ENCODE assay signal across 20 cellular contexts in genomic region chr2:207483066-207483465, GRCh38. TPM values are rescaled to one million over a fixed set of nuclear protein-coding genes. Genes with fewer than 3 reads are reported as not detected.
DNase-seq lines count a peak whose midpoint lies in the region; ATAC-seq, FAIRE-seq and TF ChIP-seq lines count a peak whose summit lies in the region.
"Had no signal": no experiment of that assay in that cellular context is flagged by ENCODE, and none has a peak within 500 bp of the region (broad histone marks: within the 10 kb centered on the region; RNA-seq: fewer than 3 reads in every experiment).

No MANE protein-coding gene starts in this region.

- no peak overlapping the region for H3K4me3 Mint-ChIP-seq in naive B cell
- H3K4me3 Mint-ChIP-seq in activated T-helper 1 cell treated with anti-CD3 and anti-CD28 coated beads, Interleukin-12 subunit alpha, Interleukin-12 subunit beta, Interleukin-2, Interleukin-4 antibody, amounts not matched to agents 30 ng/mL and 10 ng/mL and 1 ng/mL, durations not matched to agents 14 hours and 24 hours and 36 hours, result no peak overlapping the region
- H3K4me3 Mint-ChIP-seq: CD4-positive, CD25-positive, alpha-beta regulatory T cell had no signal

- DNase-seq in A549 (ENCODE audit: low read depth in 1 of 2, low spot score in 1 of 2) (no peak), brain microvascular endothelial cell (no peak), naive B cell (no peak), NCI-H128 (lab: John Stamatoyannopoulos, UW; ENCODE audit: unreplicated experiment) (no peak)
- DNase-seq in activated T-helper 1 cell treated with anti-CD3 and anti-CD28 coated beads, Interleukin-12 subunit alpha, Interleukin-12 subunit beta, Interleukin-2, Interleukin-4 antibody, amounts not matched to agents 30 ng/mL and 10 ng/mL and 1 ng/mL, durations not matched to agents 14 hours and 24 hours and 36 hours (ENCODE audit: low spot score), result no peak
- DNase-seq: Calu3; CD4-positive, CD25-positive, alpha-beta regulatory T cell; MM.1S; NCI-H1105; NCI-H1930; NCI-H2171; NCI-H446 treated with DMSO at 0.1 percent for 48 hours; NCI-H774 had no signal

- H3K36me3 ChIP-seq in HEK293 (ENCODE audit: control insufficient read depth in 2 of 2, insufficient read depth in 1 of 2, low read length in 2 of 2), result no peaks in the 10 kb centered on the region
- H3K36me3 ChIP-seq in brain microvascular endothelial cell (replicated peaks), result no peaks in the 10 kb centered on the region

- FAIRE-seq in A549 (lab: Jason Lieb, UNC), result no peak
- FAIRE-seq: G401.6, GM12891, GM19239, H1 had no signal

- H3K27me3 Mint-ChIP-seq in naive B cell, result no peaks in the 10 kb centered on the region
- H3K27me3 Mint-ChIP-seq in activated T-helper 1 cell treated with anti-CD3 and anti-CD28 coated beads, Interleukin-12 subunit alpha, Interleukin-12 subunit beta, Interleukin-2, Interleukin-4 antibody, amounts not matched to agents 30 ng/mL and 10 ng/mL and 1 ng/mL, durations not matched to agents 14 hours and 24 hours and 36 hours (ENCODE audit: insufficient read depth), result peaks cover 2% of the 10 kb centered on the region
- H3K27me3 Mint-ChIP-seq: CD4-positive, CD25-positive, alpha-beta regulatory T cell had no signal

- POLR2A ChIA-PET in A549 (lab: Yijun Ruan, JAX) (no interaction called here), HEK293 (lab: Yijun Ruan, JAX) (interaction anchor here (0.6 kb wide), 1 partner anchor 31 kb away, joined by 3 read pairs; no protein-coding TSS in a partner anchor)

- ATAC-seq in A549 (no peak), naive B cell (ENCODE audit: low read depth in 2 of 2) (no peak), HG03045 (IDR thresholded peaks at IDR 0.05; ENCODE audit: unreplicated experiment) (no peak)
- ATAC-seq: Right ventricle myocardium inferior had no signal

- no peaks in the 10 kb centered on the region for H3K9me3 Mint-ChIP-seq in naive B cell
- no peaks in the 10 kb centered on the region for H3K9me3 Mint-ChIP-seq in activated T-helper 1 cell treated with anti-CD3 and anti-CD28 coated beads, Interleukin-12 subunit alpha, Interleukin-12 subunit beta, Interleukin-2, Interleukin-4 antibody, amounts not matched to agents 30 ng/mL and 10 ng/mL and 1 ng/mL, durations not matched to agents 14 hours and 24 hours and 36 hours

- H3K9me3 ChIP-seq in A549, result no peaks in the 10 kb centered on the region
- no peaks in the 10 kb centered on the region for H3K9me3 ChIP-seq in HEK293 (ENCODE audit: control insufficient read depth, insufficient read depth, low read depth, low read length)

- H3K4me2 ChIP-seq in A549, result peak overlapping the region; percentile 15; the same call in 2 of the 3 replicates

- no peaks in the 10 kb centered on the region for H3K27me3 ChIP-seq in brain microvascular endothelial cell (replicated peaks)

- intact Hi-C loops in activated T-helper 1 cell treated with anti-CD3 and anti-CD28 coated beads, Interleukin-12 subunit alpha, Interleukin-12 subunit beta, Interleukin-2, Interleukin-4 antibody, amounts not matched to agents 30 ng/mL and 10 ng/mL and 1 ng/mL, durations not matched to agents 14 hours and 24 hours and 36 hours (cut with micrococcal nuclease), result no loop called here

- CTCF ChIA-PET in A549 (lab: Yijun Ruan, JAX), result no interaction called here
- CTCF ChIA-PET in HEK293 (lab: Yijun Ruan, JAX), result interaction anchor here (0.6 kb wide), 1 partner anchor 17 kb away, joined by 3 read pairs; no protein-coding TSS in a partner anchor

- TF ChIP-seq EP300 in A549 (IDR thresholded peaks at IDR 0.05), result no peak

- H3K4me1 Mint-ChIP-seq in naive B cell, result peaks cover 24 to 49% (median 39%) of the 10 kb centered on the region in 3 donors
- H3K4me1 Mint-ChIP-seq in activated T-helper 1 cell treated with anti-CD3 and anti-CD28 coated beads, Interleukin-12 subunit alpha, Interleukin-12 subunit beta, Interleukin-2, Interleukin-4 antibody, amounts not matched to agents 30 ng/mL and 10 ng/mL and 1 ng/mL, durations not matched to agents 14 hours and 24 hours and 36 hours (ENCODE audit: low read depth), result peaks cover 19% of the 10 kb centered on the region

- H3K27ac ChIP-seq in A549, result no peak overlapping the region
- no peak overlapping the region for H3K27ac ChIP-seq in HEK293 (ENCODE audit: extremely low read depth, low read depth, low read length)
- peak overlapping the region; percentile 56 for H3K27ac ChIP-seq in brain microvascular endothelial cell

- H3K36me3 Mint-ChIP-seq in naive B cell, result no peaks in the 10 kb centered on the region
- no peaks in the 10 kb centered on the region for H3K36me3 Mint-ChIP-seq in activated T-helper 1 cell treated with anti-CD3 and anti-CD28 coated beads, Interleukin-12 subunit alpha, Interleukin-12 subunit beta, Interleukin-2, Interleukin-4 antibody, amounts not matched to agents 30 ng/mL and 10 ng/mL and 1 ng/mL, durations not matched to agents 14 hours and 24 hours and 36 hours (ENCODE audit: low read depth)

- TF ChIP-seq RAD21 in A549 (conservative IDR thresholded peaks at IDR 0.05 in 1 of 2, IDR thresholded peaks at IDR 0.05 in 1 of 2), result no peak

- no peak for TF ChIP-seq POLR2A in A549 (IDR thresholded peaks at IDR 0.05; ENCODE audit: low read length)

- peak overlapping the region in 4 of 6 donors; percentile 53 to 81 (median 61) for H3K27ac Mint-ChIP-seq in naive B cell
- H3K27ac Mint-ChIP-seq in activated T-helper 1 cell treated with anti-CD3 and anti-CD28 coated beads, Interleukin-12 subunit alpha, Interleukin-12 subunit beta, Interleukin-2, Interleukin-4 antibody, amounts not matched to agents 30 ng/mL and 10 ng/mL and 1 ng/mL, durations not matched to agents 14 hours and 24 hours and 36 hours, result no peak overlapping the region

- in situ Hi-C loops in brain microvascular endothelial cell (cut with HindIII; ENCODE audit: low pct_ligation_motif_present, low sequenced_read_pairs), result no loop called here

- H3K4me3 ChIP-seq in A549 (no peak overlapping the region), HEK293 (ENCODE audit: low read depth, low read length) (no peak overlapping the region), brain microvascular endothelial cell (ENCODE audit: low read depth, low read length) (no peak overlapping the region)

- TF ChIP-seq CTCF in A549 (IDR thresholded peaks at IDR 0.05) (no peak), HEK293 (tag by site-specific recombination; IDR thresholded peaks at IDR 0.05) (no peak), brain microvascular endothelial cell (IDR thresholded peaks at IDR 0.05; ENCODE audit: low read depth, low read length, missing control alignments) (no peak)

- H3K4me1 ChIP-seq in A549, result peaks cover 38% of the 10 kb centered on the region
- peaks cover 5% of the 10 kb centered on the region; the same call in 1 of the 2 replicates for H3K4me1 ChIP-seq in HEK293 (ENCODE audit: control insufficient read depth, insufficient read depth, low read length)

TF ChIP-seq in A549, 52 proteins besides CTCF, POLR2A, EP300 and RAD21 (continues in another document):
- no peak for TF ChIP-seq EHMT2 (IDR thresholded peaks at IDR 0.05; ENCODE audit: low read depth)

TF ChIP-seq in HEK293, 187 proteins besides CTCF, POLR2A, EP300 and RAD21 (continues in another document):
- TF ChIP-seq ZNF791 (tag by site-specific recombination; IDR thresholded peaks at IDR 0.05) (no peak), PRDM4 (tag by site-specific recombination; IDR thresholded peaks at IDR 0.05) (0 out of 2 replicates have a peak, but pooled peaks have one; percentile 33), SP7 (tag by site-specific recombination; IDR thresholded peaks at IDR 0.05) (no peak), ZSCAN5A (tag by site-specific recombination; IDR thresholded peaks at IDR 0.05) (no peak), ZNF501 (tag by site-specific recombination; IDR thresholded peaks at IDR 0.05) (no peak)

RNA-seq across cellular contexts. Expression of gene CREB1, which starts 46.7 kb away (rescaled TPM):
- 42.4 and 42.5 TPM in 2 replicates for polyA plus RNA-seq in A549 (2011; rRNA removed)
- polyA plus RNA-seq in A549 (2012; cell fraction: cytosol; rRNA removed), result 16.1 and 22.3 TPM in 2 replicates
- polyA plus RNA-seq in A549 (2012; cell fraction: nucleus; rRNA removed), result 8.7 and 10.5 TPM in 2 replicates
- 14.3 to 14.7 TPM (median 14.6 TPM) in 3 replicates for polyA plus RNA-seq in A549 (2017; fragmentation: RNase III; extraction: RNeasy Plus Mini Kit Qiagen cat#74134 plus additional on column Dnase treatment)
- 128 and 198 TPM in 2 replicates for polyA minus RNA-seq in A549 (2011; rRNA and poly(A)+ RNA removed)
- polyA plus RNA-seq in naive B cell (ENCODE audit: low read depth in 6 of 6), result 100 to 1,000 TPM in 3 of 6 donors, 10 to 100 TPM in 3; 66.6 to 123 (median 97.2) TPM
- total RNA-seq in activated T-helper 1 cell treated with anti-CD3 and anti-CD28 coated beads, Interleukin-12 subunit alpha, Interleukin-12 subunit beta, Interleukin-2, Interleukin-4 antibody, amounts not matched to agents 30 ng/mL and 10 ng/mL and 1 ng/mL, durations not matched to agents 14 hours and 24 hours and 36 hours, result 98.2 and 111 TPM in 2 replicates
